Comparison of ENCODE assay signal across 9 cellular contexts in genomic region chr11:14237333-14237988, GRCh38.
DNase-seq lines count a peak whose midpoint lies in the region; ATAC-seq, FAIRE-seq and TF ChIP-seq lines count a peak whose summit lies in the region.
"Had no signal": no experiment of that assay in that cellular context is flagged by ENCODE, and none has a peak within 500 bp of the region (broad histone marks: within the 10 kb centered on the region; RNA-seq: fewer than 3 reads in every experiment).

No MANE protein-coding gene starts in this region.

- TF ChIP-seq CTCF in Peyer's patch (IDR thresholded peaks at IDR 0.05): no peak

- peak; percentile 49 for DNase-seq in GM19239 (ENCODE audit: insufficient read length, low spot score)
- DNase-seq in Peyer's patch: peak in 2 of 3 donors; percentile 66 to 73
- DNase-seq in A172 (ENCODE audit: low spot score): no peak
- no peak for DNase-seq in activated T-cell treated with anti-CD3 and anti-CD28 coated beads, Interleukin-2, amount 50 U/mL, for 48 hours
- no peak for DNase-seq in RCC 7860 (ENCODE audit: low spot score)
- DNase-seq in stimulated activated CD8-positive, alpha-beta memory T cell treated with anti-CD3 and anti-CD28 coated beads, Interleukin-4, amount 100 ng/mL, for 48 hours: no peak
- DNase-seq: COR-L47 had no signal

- no peaks in the 10 kb centered on the region for H3K9me3 ChIP-seq in BLaER1 treated with 17β-estradiol and CSF1 and Interleukin-3, amounts not matched to agents 10 nM and 100 nM (replicated peaks in 1 of 11)
- no peaks in the 10 kb centered on the region for H3K9me3 ChIP-seq in Peyer's patch

- no peak for TF ChIP-seq POLR2A in Peyer's patch (IDR thresholded peaks at IDR 0.05)

- peak; percentile 97 for ATAC-seq in HG02981 (IDR thresholded peaks at IDR 0.05; ENCODE audit: unreplicated experiment)

- no peaks in the 10 kb centered on the region for H3K36me3 ChIP-seq in BLaER1 treated with 17β-estradiol and CSF1 and Interleukin-3, amounts not matched to agents 10 nM and 100 nM
- no peaks in the 10 kb centered on the region for H3K36me3 ChIP-seq in Peyer's patch

- peak; percentile 35 for FAIRE-seq in GM19239 (lab: Jason Lieb, UNC)
- no peak for FAIRE-seq in RCC 7860 (lab: Jason Lieb, UNC)

- peak overlapping the region in 3 of 11 experiments; percentile 27 to 43 (median 38); a peak in 6 of 22 replicates for H3K27ac ChIP-seq in BLaER1 treated with 17β-estradiol and CSF1 and Interleukin-3, amounts not matched to agents 10 nM and 100 nM
- H3K27ac ChIP-seq in Peyer's patch: peak overlapping the region in 1 of 4 donors; percentile 27

- H4K20me1 ChIP-seq in BLaER1 treated with 17β-estradiol and CSF1 and Interleukin-3, amounts not matched to agents 10 nM and 100 nM: peaks cover 0 to 4% (median 0%) of the 10 kb centered on the region in 11 experiments; a peak in 1 of 22 replicates

- H3K9ac ChIP-seq in BLaER1 treated with 17β-estradiol and CSF1 and Interleukin-3, amounts not matched to agents 10 nM and 100 nM: peak overlapping the region in 2 of 11 experiments; percentile 16 to 22; a peak in 1 of 22 replicates

- H3K4me2 ChIP-seq in BLaER1 treated with 17β-estradiol and CSF1 and Interleukin-3, amounts not matched to agents 10 nM and 100 nM: peak overlapping the region; percentile 14 to 85 (median 57); a peak in 20 of 22 replicates

- H3K4me3 ChIP-seq in BLaER1 treated with 17β-estradiol and CSF1 and Interleukin-3, amounts not matched to agents 10 nM and 100 nM: no peak overlapping the region
- no peak overlapping the region for H3K4me3 ChIP-seq in Peyer's patch

- H3K27me3 ChIP-seq in BLaER1 treated with 17β-estradiol and CSF1 and Interleukin-3, amounts not matched to agents 10 nM and 100 nM: no peaks in the 10 kb centered on the region; a peak in 1 of 22 replicates
- H3K27me3 ChIP-seq in Peyer's patch: no peaks in the 10 kb centered on the region

- peaks cover 10 to 55% (median 20%) of the 10 kb centered on the region in 10 experiments; a peak in 19 of 20 replicates for H3K4me1 ChIP-seq in BLaER1 treated with 17β-estradiol and CSF1 and Interleukin-3, amounts not matched to agents 10 nM and 100 nM
- no peaks in the 10 kb centered on the region for H3K4me1 ChIP-seq in Peyer's patch

Comparison
In these comparisons a context has a peak if more than half of its experiments do, and no peak if none do; other contexts are left out.
1. DNase-seq: peak in GM19239 (single experiment) and Peyer's patch (2 of 3); none in A172 (single experiment), activated T-cell treated with anti-CD3 and anti-CD28 coated beads, Interleukin-2, amount 50 U/mL, for 48 hours (0 of 2), RCC 7860 (single experiment) and stimulated activated CD8-positive, alpha-beta memory T cell treated with anti-CD3 and anti-CD28 coated beads, Interleukin-4, amount 100 ng/mL, for 48 hours (single experiment).